In the genomic region with DNA sequence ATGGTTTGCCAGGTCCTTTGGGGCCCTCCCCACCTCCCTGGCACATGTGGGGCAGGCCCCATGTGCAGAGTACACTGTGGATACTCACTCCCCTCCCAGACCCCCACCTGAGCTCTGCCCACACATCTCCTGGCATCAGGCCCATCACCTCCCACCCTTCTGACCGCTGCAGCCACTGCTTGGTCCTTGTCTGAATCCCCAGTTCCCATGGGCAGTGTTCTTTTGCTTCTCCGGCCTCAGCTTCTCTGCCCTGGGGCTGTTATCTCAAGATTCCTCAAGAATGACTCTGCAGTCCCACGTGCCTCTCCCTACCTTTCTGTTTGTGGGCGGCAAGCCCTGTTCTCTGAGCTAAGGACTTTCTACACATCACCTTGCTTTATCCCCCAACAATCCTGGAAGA, we compare ENCODE assay signal across 10 cellular contexts.
DNase-seq lines count a peak whose midpoint lies in the region; ATAC-seq, FAIRE-seq and TF ChIP-seq lines count a peak whose summit lies in the region.
"Had no signal": no experiment of that assay in that cellular context is flagged by ENCODE, and none has a peak within 500 bp of the region (broad histone marks: within the 10 kb centered on the region; RNA-seq: fewer than 3 reads in every experiment).

No MANE protein-coding gene starts in this region.

- no peak for TF ChIP-seq RAD21 in HepG2 (CRISPR knock-in tag; IDR thresholded peaks at IDR 0.05)

- peak overlapping the region; percentile 96 for H3K4me2 ChIP-seq in KMS-11
- no peak overlapping the region for H3K4me2 ChIP-seq in HepG2 (ENCODE audit: low read depth, low read length)

- TF ChIP-seq EP300 in HepG2 (IDR thresholded peaks at IDR 0.05; ENCODE audit: low read depth in 2 of 2, low read length in 2 of 2): no peak
- no peak for TF ChIP-seq EP300 in HepG2 (CRISPR knock-in tag; IDR thresholded peaks at IDR 0.05; ENCODE audit: borderline replicate concordance)

- no peaks in the 10 kb centered on the region for H3K27me3 ChIP-seq in BJ (ENCODE audit: control insufficient read depth, insufficient read depth, low read length)
- H3K27me3 ChIP-seq in KMS-11 (ENCODE audit: insufficient read depth, low read depth): no peaks in the 10 kb centered on the region
- no peaks in the 10 kb centered on the region for H3K27me3 ChIP-seq in lower lobe of right lung (ENCODE audit: low read depth)
- H3K27me3 ChIP-seq in HepG2 (ENCODE audit: control insufficient read depth in 1 of 2, insufficient read depth in 2 of 2, low read length in 2 of 2): peaks cover 0 to 19% of the 10 kb centered on the region in 2 experiments; a peak in 3 of 5 replicates

- H3K36me3 ChIP-seq in BJ (ENCODE audit: control insufficient read depth, insufficient read depth, low read length): no peaks in the 10 kb centered on the region
- H3K36me3 ChIP-seq in KMS-11 (ENCODE audit: insufficient read depth): no peaks in the 10 kb centered on the region
- H3K36me3 ChIP-seq in lower lobe of right lung: no peaks in the 10 kb centered on the region
- no peaks in the 10 kb centered on the region for H3K36me3 ChIP-seq in HepG2 (replicated peaks in 1 of 2; ENCODE audit: control insufficient read depth in 1 of 2, insufficient read depth in 2 of 2, low read length in 2 of 2)

- WGBS in HepG2 (ENCODE audit: low lambda C conversion rate): 15% methylated on average over 4 of the region's 4 CpGs

- H3K4me1 ChIP-seq in KMS-11 (ENCODE audit: low read depth, poor library complexity, severe bottlenecking): peaks cover 83% of the 10 kb centered on the region
- H3K4me1 ChIP-seq in lower lobe of right lung: peaks cover 18% of the 10 kb centered on the region
- no peaks in the 10 kb centered on the region for H3K4me1 ChIP-seq in HepG2 (ENCODE audit: insufficient read depth, low read length)

- no peak for FAIRE-seq in HepG2 (lab: Jason Lieb, UNC)

- H3K79me2 ChIP-seq in KMS-11 (ENCODE audit: insufficient read depth, low read depth) (no peaks in the 10 kb centered on the region), HepG2 (ENCODE audit: insufficient read depth, low read length) (no peaks in the 10 kb centered on the region)

- TF ChIP-seq POLR2A in HepG2 (IDR thresholded peaks at IDR 0.05; ENCODE audit: insufficient read depth in 1 of 2, low read depth in 2 of 2, low read length in 2 of 2): no peak

- H3K9ac ChIP-seq in KMS-11 (peak overlapping the region; percentile 67; the same call in 1 of the 2 replicates), HepG2 (ENCODE audit: insufficient read depth, low read depth, low read length) (no peak overlapping the region)

- H2AFZ ChIP-seq in KMS-11 (ENCODE audit: low read depth) (peak overlapping the region; percentile 66; the same call in 1 of the 2 replicates), HepG2 (ENCODE audit: low read length) (no peak overlapping the region)

- TF ChIP-seq CTCF in BJ (IDR thresholded peaks at IDR 0.05; ENCODE audit: insufficient read depth, low read depth, low read length): no peak
- TF ChIP-seq CTCF in KMS-11 (conservative IDR thresholded peaks at IDR 0.05; ENCODE audit: low read depth, low read length): no peak
- TF ChIP-seq CTCF in astrocyte of the cerebellum (IDR thresholded peaks at IDR 0.05; ENCODE audit: low read depth, low read length, missing control alignments): no peak
- no peak for TF ChIP-seq CTCF in lower lobe of right lung (IDR thresholded peaks at IDR 0.05)
- no peak for TF ChIP-seq CTCF in HepG2 (CRISPR knock-in tag; IDR thresholded peaks at IDR 0.05)

- H4K20me1 ChIP-seq in KMS-11 (ENCODE audit: insufficient read depth): no peaks in the 10 kb centered on the region
- no peaks in the 10 kb centered on the region for H4K20me1 ChIP-seq in HepG2 (ENCODE audit: insufficient read depth, low read length)

- peak; percentile 45 to 79 for ATAC-seq in lower lobe of right lung
- no peak for ATAC-seq in GM18873 (IDR thresholded peaks at IDR 0.05; ENCODE audit: low FRiP score, unreplicated experiment)
- no peak for ATAC-seq in HepG2
- ATAC-seq in HG03342 (IDR thresholded peaks at IDR 0.05; ENCODE audit: unreplicated experiment): no peak
- no peak for ATAC-seq in HG03354 (IDR thresholded peaks at IDR 0.05; ENCODE audit: poor library complexity, severe bottlenecking, unreplicated experiment)
- ATAC-seq: mucosa of descending colon had no signal

- CTCF ChIA-PET in BJ (lab: Yijun Ruan, JAX) (interaction anchor here (0.8 to 1.0 kb wide), 2 partner anchors 98 to 117 kb away, joined by 3 to 6 read pairs; no protein-coding TSS in a partner anchor), HepG2 (lab: Yijun Ruan, JAX; ENCODE audit: low intra/inter-chr PET ratio, low total read pairs) (no interaction called here)

- no TSS peak for BruUV-seq in HepG2 (replicated peaks; lab: Mats Ljungman, UMichigan)

- H3K27ac ChIP-seq in KMS-11: peak overlapping the region; percentile 92
- H3K27ac ChIP-seq in lower lobe of right lung: no peak overlapping the region
- no peak overlapping the region for H3K27ac ChIP-seq in HepG2 (ENCODE audit: extremely low read length, insufficient read depth, low read length)
- H3K27ac ChIP-seq: coronary artery had no signal

- intact Hi-C loops in lower lobe of right lung (cut with DNase I) (no loop called here), HepG2 (cut with micrococcal nuclease; ENCODE audit: unreplicated experiment) (no loop called here)

- in situ Hi-C loops in astrocyte of the cerebellum (cut with HindIII; ENCODE audit: low sequenced_read_pairs): no loop called here
- in situ Hi-C loops in HepG2 (cut with HindIII; ENCODE audit: extremely low pct_ligation_motif_present, low pct_unique_long_range_greater_than_20kb): no loop called here

- H3K9me3 ChIP-seq in lower lobe of right lung: no peaks in the 10 kb centered on the region
- no peaks in the 10 kb centered on the region for H3K9me3 ChIP-seq in HepG2 (ENCODE audit: low read length)
- H3K9me3 ChIP-seq: mucosa of descending colon had no signal

- POLR2A ChIA-PET in BJ (lab: Charles Lee): no interaction called here
- POLR2A ChIA-PET in HepG2 (lab: Yijun Ruan, JAX): no interaction called here

- no peak overlapping the region for H3K4me3 ChIP-seq in BJ (ENCODE audit: low read depth, low read length)
- no peak overlapping the region for H3K4me3 ChIP-seq in KMS-11 (IDR thresholded peaks at IDR 0.05; ENCODE audit: insufficient read depth, low read depth, low read length)
- H3K4me3 ChIP-seq in astrocyte of the cerebellum (ENCODE audit: low read depth, low read length): no peak overlapping the region
- no peak overlapping the region for H3K4me3 ChIP-seq in lower lobe of right lung
- H3K4me3 ChIP-seq in HepG2 (replicated peaks in 1 of 3; ENCODE audit: insufficient read depth in 1 of 3, low read depth in 2 of 3, low read length in 3 of 3): no peak overlapping the region
- H3K4me3 ChIP-seq: coronary artery, mucosa of descending colon had no signal

- peak; percentile 37 for DNase-seq in BJ (ENCODE audit: low read depth)
- DNase-seq in astrocyte of the cerebellum (ENCODE audit: low read depth): peak; percentile 47
- DNase-seq in lower lobe of right lung: no peak
- no peak for DNase-seq in HepG2 (ENCODE audit: low spot score)
- DNase-seq: mucosa of descending colon had no signal

TF ChIP-seq in HepG2, 621 proteins besides CTCF, POLR2A, EP300 and RAD21:
- TF ChIP-seq ATF7 (IDR thresholded peaks at IDR 0.05) (no peak), ATF7 (CRISPR knock-in tag; IDR thresholded peaks at IDR 0.05) (no peak), DPF2 (CRISPR knock-in tag; IDR thresholded peaks at IDR 0.05; ENCODE audit: borderline replicate concordance, low read depth) (no peak), MTA1 (CRISPR knock-in tag; IDR thresholded peaks at IDR 0.05; ENCODE audit: borderline replicate concordance) (no peak), NFIB (CRISPR knock-in tag; IDR thresholded peaks at IDR 0.05; ENCODE audit: borderline replicate concordance) (no peak)

Comparison
In these comparisons a context has a peak if more than half of its experiments do, and no peak if none do; other contexts are left out.
1. DNase-seq: peak in BJ (single experiment) and astrocyte of the cerebellum (single experiment); none in lower lobe of right lung (single experiment) and HepG2 (single experiment).
2. ATAC-seq: peak in lower lobe of right lung (2 of 2); none in GM18873 (single experiment), HepG2 (single experiment), HG03342 (single experiment) and HG03354 (single experiment).